Comparison of ENCODE assay signal across 17 cellular contexts in the genomic region with DNA sequence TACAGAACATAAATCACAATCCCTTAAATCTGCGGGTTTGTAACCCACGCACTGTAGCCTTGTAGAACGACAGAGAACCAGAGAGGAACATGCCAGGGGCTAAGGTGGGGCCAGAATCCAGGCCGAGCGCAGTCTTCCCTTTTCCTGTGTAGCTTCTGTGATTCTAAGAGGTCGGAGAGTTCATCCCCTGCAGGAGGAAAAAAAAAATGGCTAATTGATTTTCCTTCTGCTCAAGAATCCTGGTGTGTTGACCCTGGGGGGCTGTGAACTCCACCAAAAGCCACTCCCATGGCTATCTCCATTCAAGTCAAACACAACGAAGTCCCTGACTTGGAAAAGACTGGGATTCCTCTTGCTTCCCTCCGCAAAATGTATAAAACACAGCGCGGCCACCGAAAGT.
"Had no signal": no experiment of that assay in that cellular context is flagged by ENCODE, and none has a peak within 500 bp of the region (broad histone marks: within the 10 kb centered on the region; RNA-seq: fewer than 3 reads in every experiment).

No MANE protein-coding gene starts in this region.

- H3K4me1 Mint-ChIP-seq: activated naive CD8-positive, alpha-beta T cell treated with anti-CD3 and anti-CD28 coated beads, Interleukin-2, amount 50 U/mL, for 24 hours had no signal

- ATAC-seq: activated naive CD8-positive, alpha-beta T cell treated with anti-CD3 and anti-CD28 coated beads, Interleukin-2, amount 50 U/mL, for 24 hours; effector memory CD8-positive, alpha-beta T cell; SK-N-SH treated with all-trans-retinoic acid at 6 μM for 48 hours had no signal

- H3K4me3 Mint-ChIP-seq: activated naive CD4-positive, alpha-beta T cell treated with anti-CD3 and anti-CD28 coated beads for 36 hours; activated naive CD8-positive, alpha-beta T cell treated with anti-CD3 and anti-CD28 coated beads, Interleukin-2, amount 50 U/mL, for 24 hours; dendritic cell treated with granulocyte-macrophage colony-stimulating factor and Interleukin-4, amounts not matched to agents 40 ng/mL and 50 ng/mL, for 4 days; effector memory CD8-positive, alpha-beta T cell had no signal

- H3K27me3 Mint-ChIP-seq: dendritic cell treated with granulocyte-macrophage colony-stimulating factor and Interleukin-4, amounts not matched to agents 40 ng/mL and 50 ng/mL, for 4 days had no signal

- H3K4me3 ChIP-seq: lung, skin epidermis had no signal

- DNase-seq: activated CD4-positive, alpha-beta T cell treated with anti-CD3 and anti-CD28 coated beads for 1 hour; activated CD4-positive, alpha-beta T cell treated with anti-CD3 and anti-CD28 coated beads, Interleukin-2, amount 50 U/mL, for 4 hours; activated naive CD4-positive, alpha-beta T cell treated with anti-CD3 and anti-CD28 coated beads for 36 hours; activated naive CD8-positive, alpha-beta T cell treated with anti-CD3 and anti-CD28 coated beads, Interleukin-2, amount 50 U/mL, for 24 hours; aorta; cerebellar nuclear complex; effector memory CD8-positive, alpha-beta T cell; stimulated activated CD4-positive, alpha-beta T cell treated with anti-CD3 and anti-CD28 coated beads, Interleukin-4, amount 100 ng/mL, for 4 hours; stimulated activated CD8-positive, alpha-beta memory T cell treated with anti-CD3 and anti-CD28 coated beads, Interleukin-4, amount 100 ng/mL, for 48 hours; stimulated activated naive CD4-positive, alpha-beta T cell treated with Interleukin-2 at 50 U/mL for 16 hours; T-helper 1 cell; T1000 had no signal

- H3K27ac ChIP-seq: skin epidermis had no signal

- H3K27ac Mint-ChIP-seq: activated naive CD4-positive, alpha-beta T cell treated with anti-CD3 and anti-CD28 coated beads for 36 hours; activated naive CD8-positive, alpha-beta T cell treated with anti-CD3 and anti-CD28 coated beads, Interleukin-2, amount 50 U/mL, for 24 hours; activated T-helper 2 cell treated with anti-CD3 and anti-CD28 coated beads, Interferon-gamma antibody, Interleukin-2, Interleukin-4, amounts not matched to agents 10 μg/mL and 5 μg/mL and 100 μg/mL, durations not matched to agents 14 hours and 24 hours and 36 hours; dendritic cell treated with granulocyte-macrophage colony-stimulating factor and Interleukin-4, amounts not matched to agents 40 ng/mL and 50 ng/mL, for 4 days; effector memory CD8-positive, alpha-beta T cell had no signal

- H3K9me3 Mint-ChIP-seq: activated naive CD4-positive, alpha-beta T cell treated with anti-CD3 and anti-CD28 coated beads for 36 hours; activated naive CD8-positive, alpha-beta T cell treated with anti-CD3 and anti-CD28 coated beads, Interleukin-2, amount 50 U/mL, for 24 hours; activated T-helper 2 cell treated with anti-CD3 and anti-CD28 coated beads, Interferon-gamma antibody, Interleukin-2, Interleukin-4, amounts not matched to agents 10 μg/mL and 5 μg/mL and 100 μg/mL, durations not matched to agents 14 hours and 24 hours and 36 hours; dendritic cell treated with granulocyte-macrophage colony-stimulating factor and Interleukin-4, amounts not matched to agents 40 ng/mL and 50 ng/mL, for 4 days; effector memory CD8-positive, alpha-beta T cell had no signal
